17 cellular contexts compared by ENCODE assay signal in genomic region chr12:23209793-23210192, GRCh38.
DNase-seq lines count a peak whose midpoint lies in the region; ATAC-seq and TF ChIP-seq lines count a peak whose summit lies in the region.
"Had no signal": no experiment of that assay in that cellular context is flagged by ENCODE, and none has a peak within 500 bp of the region (broad histone marks: within the 10 kb centered on the region; RNA-seq: fewer than 3 reads in every experiment).

No MANE protein-coding gene starts in this region.

- no peak overlapping the region for H3K9ac ChIP-seq in GM23248
- H3K9ac ChIP-seq: BLaER1 had no signal

- H3K36me3 ChIP-seq in GM23248 (ENCODE audit: low read depth) (no peaks in the 10 kb centered on the region), thyroid gland (no peaks in the 10 kb centered on the region)
- H3K36me3 ChIP-seq: BLaER1 had no signal

- no peak for TF ChIP-seq POLR2A in thyroid gland (IDR thresholded peaks at IDR 0.05)

- WGBS in GM23248 (ENCODE audit: low coverage in 1 of 2, low lambda C conversion rate in 2 of 2, missing lambda C conversion rate in 2 of 2), 2 experiments = 57 to 61% methylated on average over 2 of the region's 2 CpGs
- 68 to 96% methylated on average over 2 of the region's 2 CpGs for WGBS in thyroid gland, 2 donors

- TF ChIP-seq CTCF in RWPE1 (conservative IDR thresholded peaks at IDR 0.05; ENCODE audit: low read depth) (no peak), choroid plexus epithelial cell (conservative IDR thresholded peaks at IDR 0.05; ENCODE audit: low read depth, low read length) (no peak), foreskin keratinocyte (conservative IDR thresholded peaks at IDR 0.05) (no peak), thyroid gland (IDR thresholded peaks at IDR 0.05) (no peak)

- in situ Hi-C loops in GM23248 (cut with MboI) = no loop called here

- DNase-seq in GM23248 (peak; percentile 1), RWPE1 (ENCODE audit: low spot score) (peak; percentile 8), choroid plexus epithelial cell (ENCODE audit: low read depth) (peak; percentile 4), foreskin keratinocyte (peak; percentile 64 to 83), thyroid gland (no peak), GF-D8 (lab: John Stamatoyannopoulos, UW) (no peak), ureter (ENCODE audit: low spot score) (no peak)
- DNase-seq: 8988T; AML-193; Caco-2; CD8-positive, alpha-beta memory T cell; DND-41; GDM1; GOT3; H9 had no signal

- intact Hi-C loops in thyroid gland (cut with DNase I) = no loop called here

- H3K9me2 ChIP-seq in GM23248 (ENCODE audit: insufficient read depth) = no peaks in the 10 kb centered on the region

- no peak overlapping the region for H2AFZ ChIP-seq in GM23248

- H3K27ac ChIP-seq in GM23248 (no peak overlapping the region), RWPE1 (no peak overlapping the region), foreskin keratinocyte (no peak overlapping the region), thyroid gland (no peak overlapping the region)
- H3K27ac ChIP-seq: BLaER1 had no signal

- no peaks in the 10 kb centered on the region for H3K4me1 ChIP-seq in GM23248 (ENCODE audit: insufficient read depth)
- peaks cover 8% of the 10 kb centered on the region for H3K4me1 ChIP-seq in foreskin keratinocyte
- no peaks in the 10 kb centered on the region for H3K4me1 ChIP-seq in thyroid gland
- H3K4me1 ChIP-seq: BLaER1, Caco-2 had no signal

- H3K9me3 ChIP-seq in GM23248 (ENCODE audit: low read depth) (no peaks in the 10 kb centered on the region), thyroid gland (no peaks in the 10 kb centered on the region)

- H3F3A ChIP-seq in GM23248 (ENCODE audit: insufficient read depth) = no peaks in the 10 kb centered on the region

- CTCF ChIA-PET in RWPE1 (lab: Yijun Ruan, JAX) = no interaction called here

- no peak overlapping the region for H3K4me3 ChIP-seq in GM23248
- H3K4me3 ChIP-seq in choroid plexus epithelial cell (ENCODE audit: low read depth, low read length) = no peak overlapping the region
- H3K4me3 ChIP-seq in thyroid gland (replicated peaks in 1 of 3) = no peak overlapping the region
- H3K4me3 ChIP-seq: BLaER1 had no signal

- H3K27me3 ChIP-seq in GM23248 (replicated peaks; ENCODE audit: insufficient read depth) (no peaks in the 10 kb centered on the region), foreskin keratinocyte (no peaks in the 10 kb centered on the region), thyroid gland (no peaks in the 10 kb centered on the region)
- H3K27me3 ChIP-seq: BLaER1 had no signal

- no peaks in the 10 kb centered on the region for H3K79me2 ChIP-seq in GM23248 (ENCODE audit: insufficient read depth)

- no peaks in the 10 kb centered on the region for H4K20me1 ChIP-seq in GM23248 (ENCODE audit: insufficient read depth)
- H4K20me1 ChIP-seq: BLaER1 had no signal

- peak; percentile 90 for ATAC-seq in foreskin keratinocyte
- ATAC-seq: HepG2 had no signal

- POLR2A ChIA-PET in RWPE1 (lab: Yijun Ruan, JAX; ENCODE audit: low non-redundant PET) = no interaction called here

- no peak overlapping the region for H3K4me2 ChIP-seq in GM23248 (ENCODE audit: unreplicated experiment)
- H3K4me2 ChIP-seq: BLaER1 had no signal

Comparison
In these comparisons a context has a peak if more than half of its experiments do, and no peak if none do; other contexts are left out.
1. DNase-seq: peak in GM23248 (single experiment), RWPE1 (single experiment), choroid plexus epithelial cell (single experiment) and foreskin keratinocyte (2 of 2); none in thyroid gland (0 of 2), GF-D8 (single experiment) and ureter (single experiment).